8 cellular contexts compared by ENCODE assay signal in the genomic region with DNA sequence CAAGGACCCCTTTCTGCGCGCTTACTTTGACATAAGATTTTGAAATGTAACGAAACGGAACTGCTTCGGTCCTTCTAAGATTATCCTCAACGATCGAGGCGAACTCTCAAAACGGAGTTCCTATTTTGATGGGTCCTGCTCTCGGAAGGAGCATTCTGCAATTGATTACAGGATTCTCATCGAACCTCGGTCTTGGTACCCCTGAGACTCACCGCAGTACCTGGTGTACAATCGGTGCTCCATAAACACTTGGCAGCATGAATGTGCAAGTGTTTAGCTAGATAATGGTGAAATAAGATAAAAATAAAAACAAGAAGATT. TPM values are rescaled to one million over a fixed set of nuclear protein-coding genes. Genes with fewer than 3 reads are reported as not detected.
A peak's percentile ranks its signal among the peaks of the same experiment; 100 is the strongest.
DNase-seq lines count a peak whose midpoint lies in the region; ATAC-seq and TF ChIP-seq lines count a peak whose summit lies in the region.

No MANE protein-coding gene starts in this region.

- H3K4me3 Mint-ChIP-seq in mesothelial cell of epicardium = peak overlapping the region; percentile 96

- in situ Hi-C loops in mammary epithelial cell (cut with MboI; ENCODE audit: low sequenced_read_pairs in 2 of 2) = loop anchor here in 1 of 2 donors (25.0 kb wide), 1 partner anchor 684 kb away; a partner anchor contains a TSS

- intact Hi-C loops in mammary epithelial cell (cut with micrococcal nuclease) = loop anchor here (1.0 to 2.0 kb wide), 4 partner anchors 9 to 459 kb away; a partner anchor contains a TSS

- peak overlapping the region; percentile 91 for H3K4me2 ChIP-seq in mammary epithelial cell (ENCODE audit: insufficient read depth, low read depth, low read length)

- ATAC-seq in GM19324 (IDR thresholded peaks at IDR 0.05; ENCODE audit: low FRiP score, unreplicated experiment) (peak; percentile 16), HG03439 (IDR thresholded peaks at IDR 0.05; ENCODE audit: unreplicated experiment) (peak; percentile 8)

- no peaks in the 10 kb centered on the region for H3K27me3 ChIP-seq in mammary epithelial cell (ENCODE audit: insufficient read depth, low read length)

- H3K4me3 ChIP-seq in mammary epithelial cell (replicated peaks in 1 of 3; ENCODE audit: insufficient read depth in 1 of 3, low read depth in 2 of 3, low read length in 3 of 3) = peak overlapping the region; percentile 54 to 96 (median 65)

- peaks cover 7% of the 10 kb centered on the region for H3K36me3 ChIP-seq in mammary epithelial cell (ENCODE audit: insufficient read depth, low read length)

- H3K4me1 Mint-ChIP-seq in mesothelial cell of epicardium = peaks cover 20% of the 10 kb centered on the region

- peaks cover 43% of the 10 kb centered on the region for H3K79me2 ChIP-seq in mammary epithelial cell (ENCODE audit: insufficient read depth, low read length)

- H3K9ac ChIP-seq in mammary epithelial cell (ENCODE audit: insufficient read depth, low read length) = peak overlapping the region; percentile 97

- DNase-seq in mammary epithelial cell = no peak
- DNase-seq in mesothelial cell of epicardium (ENCODE audit: low spot score in 2 of 2, unreplicated experiment in 2 of 2) = no peak
- no peak for DNase-seq in NCI-H128 (lab: John Stamatoyannopoulos, UW; ENCODE audit: unreplicated experiment)
- DNase-seq in DMS53 (lab: John Stamatoyannopoulos, UW) = no peak
- DNase-seq in DMS53 treated with DMSO at 0.1 percent for 48 hours (lab: John Stamatoyannopoulos, UW; ENCODE audit: unreplicated experiment) = no peak
- DNase-seq in NCI-H345 (lab: John Stamatoyannopoulos, UW) = no peak

- H3K9me3 ChIP-seq in mammary epithelial cell (replicated peaks; ENCODE audit: insufficient read depth, low read length) = no peaks in the 10 kb centered on the region

- peak overlapping the region; percentile 77 for H3K27ac ChIP-seq in mammary epithelial cell (ENCODE audit: insufficient read depth, low read depth, low read length)

- H4K20me1 ChIP-seq in mammary epithelial cell (ENCODE audit: insufficient read depth, low read length) = no peaks in the 10 kb centered on the region

- peaks cover 8% of the 10 kb centered on the region for H3K36me3 Mint-ChIP-seq in mesothelial cell of epicardium

- peaks cover 7% of the 10 kb centered on the region for H3K4me1 ChIP-seq in mammary epithelial cell (ENCODE audit: insufficient read depth, low read length)

- CTCF ChIA-PET in mammary epithelial cell (lab: Charles Lee; ENCODE audit: low non-redundant PET) = interaction anchor here (1.0 to 1.1 kb wide), 2 partner anchors 9 kb away, joined by 5 to 8 read pairs; no protein-coding TSS in a partner anchor

- dilution Hi-C loops in mammary epithelial cell (cut with HindIII; ENCODE audit: low sequenced_read_pairs) = no loop called here

- TF ChIP-seq CTCF in mammary epithelial cell (conservative IDR thresholded peaks at IDR 0.05 in 1 of 2, IDR thresholded peaks at IDR 0.05 in 1 of 2; ENCODE audit: extremely low read depth in 1 of 2, insufficient read depth in 1 of 2, low read depth in 1 of 2, low read length in 2 of 2) (no peak), mesothelial cell of epicardium (IDR thresholded peaks at IDR 0.05; ENCODE audit: unreplicated experiment) (peak; percentile 1)

- WGBS in mammary epithelial cell (ENCODE audit: low coverage, missing lambda C conversion rate) = 4% methylated on average over 8 of the region's 14 CpGs

- peak overlapping the region; percentile 97 for H3K27ac Mint-ChIP-seq in mesothelial cell of epicardium

- BruUV-seq in mammary epithelial cell (replicated peaks; lab: Mats Ljungman, UMichigan) = no TSS peak

- no peaks in the 10 kb centered on the region for H3K9me3 Mint-ChIP-seq in mesothelial cell of epicardium

- H2AFZ ChIP-seq in mammary epithelial cell (ENCODE audit: low read depth, low read length) = peak overlapping the region; percentile 96

- no peaks in the 10 kb centered on the region for H3K27me3 Mint-ChIP-seq in mesothelial cell of epicardium (ENCODE audit: low read depth)

RNA-seq across cellular contexts. Expression of a gene that starts 0.5 kb away (rescaled TPM):
- 10 to 100 TPM; 44.8 to 57.7 TPM for total RNA-seq in mammary epithelial cell
- polyA plus RNA-seq in mammary epithelial cell = 18.1 TPM
- 60.7 TPM for polyA minus RNA-seq in mammary epithelial cell
- total RNA-seq in mesothelial cell of epicardium = 83.5 to 94.9 TPM (median 91.2 TPM) in 3 replicates

RNA-seq across cellular contexts. Expression of a gene that starts 39.8 kb away (rescaled TPM):
- 100 to 1,000 TPM in 1 of 2 donors, 10 to 100 TPM in 1; 85.5 to 132 TPM for total RNA-seq in mammary epithelial cell
- 58.3 TPM for polyA plus RNA-seq in mammary epithelial cell
- polyA minus RNA-seq in mammary epithelial cell = 88.5 TPM
- 33.7 to 36.0 TPM (median 34.0 TPM) in 3 replicates for total RNA-seq in mesothelial cell of epicardium
